ENCODE assay signal across 10 cellular contexts in genomic region chr1:211548321-211549091, GRCh38. TPM values are rescaled to one million over a fixed set of nuclear protein-coding genes. Genes with fewer than 3 reads are reported as not detected.
DNase-seq lines count a peak whose midpoint lies in the region; FAIRE-seq and TF ChIP-seq lines count a peak whose summit lies in the region.
"Had no signal": no experiment of that assay in that cellular context is flagged by ENCODE, and none has a peak within 500 bp of the region (broad histone marks: within the 10 kb centered on the region; RNA-seq: fewer than 3 reads in every experiment).

No MANE protein-coding gene starts in this region.

- no peak overlapping the region for H4K8ac ChIP-seq in mesendoderm (ENCODE audit: low read depth, low read length)

- H3K4me3 ChIP-seq in mesendoderm (ENCODE audit: low read length), result no peak overlapping the region

- no peak overlapping the region for H3K18ac ChIP-seq in mesendoderm (ENCODE audit: low read length)

- peak overlapping the region; percentile 32 for H2BK5ac ChIP-seq in mesendoderm (ENCODE audit: low read length)

- no peaks in the 10 kb centered on the region for H3K27me3 ChIP-seq in mesendoderm (ENCODE audit: insufficient read depth, low read length, poor library complexity)

- peak overlapping the region; percentile 70 for H2AK5ac ChIP-seq in mesendoderm (ENCODE audit: low read length)

- no peak overlapping the region for H3K9ac ChIP-seq in mesendoderm (ENCODE audit: low read length)

- no peaks in the 10 kb centered on the region for H3K79me2 ChIP-seq in mesendoderm (ENCODE audit: control insufficient read depth, insufficient read depth, low read length)

- H3K27ac ChIP-seq in mesendoderm (ENCODE audit: low read depth, low read length), result no peak overlapping the region

- in situ Hi-C loops in G401 (cut with HindIII; ENCODE audit: low sequenced_read_pairs), result no loop called here
- in situ Hi-C loops in GM13977 (cut with MboI; ENCODE audit: low pct_unique_long_range_greater_than_20kb, low sequenced_read_pairs, unreplicated experiment), result no loop called here

- no peaks in the 10 kb centered on the region for H3K36me3 ChIP-seq in mesendoderm (ENCODE audit: control insufficient read depth, insufficient read depth, low read length)

- H3K56ac ChIP-seq in mesendoderm (ENCODE audit: low read length), result peak overlapping the region; percentile 38

- no peak for FAIRE-seq in GM12892 (lab: Jason Lieb, UNC)
- FAIRE-seq: urothelium cell line had no signal

- no CpG with 5 or more reads among the region's 9 CpGs for WGBS in mesendoderm (ENCODE audit: extremely low coverage, insufficient coverage, low lambda C conversion rate)

- no peak overlapping the region for H3K23ac ChIP-seq in mesendoderm (ENCODE audit: low read length)

- TF ChIP-seq CTCF in GM13977 (IDR thresholded peaks at IDR 0.05; ENCODE audit: extremely low read depth, insufficient read depth, missing control alignments), result no peak

- peak; percentile 16 for DNase-seq in stimulated activated CD4-positive, alpha-beta T cell treated with anti-CD3 and anti-CD28 coated beads, Interleukin-12 subunit alpha, Interleukin-12 subunit beta, amount 100 ng/mL, for 4 hours
- DNase-seq in stimulated activated CD4-positive, alpha-beta T cell treated with anti-CD3 and anti-CD28 coated beads, Interleukin-1b, Interleukin-23, amount 100 ng/mL, for 48 hours, result no peak
- DNase-seq in activated T-cell treated with anti-CD3 and anti-CD28 coated beads, Interleukin-2, amount 50 U/mL, for 48 hours, result peak; percentile 39 to 42
- peak; percentile 78 for DNase-seq in mesendoderm
- no peak for DNase-seq in G401 (ENCODE audit: low spot score)
- DNase-seq in SIG-M5 (lab: John Stamatoyannopoulos, UW), result no peak
- no peak for DNase-seq in GM12892 (ENCODE audit: insufficient read length)
- DNase-seq in GM13977 (ENCODE audit: low spot score), result no peak
- DNase-seq: posterior cingulate gyrus had no signal

- no peak overlapping the region for H4K5ac ChIP-seq in mesendoderm (ENCODE audit: low read length)

- no peak overlapping the region for H2BK120ac ChIP-seq in mesendoderm (ENCODE audit: low read depth, low read length)

- H3K4ac ChIP-seq in mesendoderm (ENCODE audit: low read depth, low read length), result no peak overlapping the region

- H2BK15ac ChIP-seq in mesendoderm (replicated peaks; ENCODE audit: low read depth), result no peak overlapping the region

- TF ChIP-seq POLR2A in GM12892 (IDR thresholded peaks at IDR 0.05; ENCODE audit: low read depth, low read length), result no peak

- peaks cover 16% of the 10 kb centered on the region for H3K4me1 ChIP-seq in mesendoderm (ENCODE audit: control insufficient read depth, low read depth, low read length)

- H3K4me2 ChIP-seq in mesendoderm (ENCODE audit: low read length), result no peak overlapping the region

- no peaks in the 10 kb centered on the region for H3K79me1 ChIP-seq in mesendoderm (ENCODE audit: low read length)

RNA-seq across cellular contexts. Expression of gene SLC30A1, which starts 30.5 kb away (rescaled TPM):
- polyA plus RNA-seq in mesendoderm (2013, experiment 1 of 2), result 11.3 TPM
- 10.4 TPM for polyA plus RNA-seq in mesendoderm (2013, experiment 2 of 2)
- total RNA-seq in G401 (2014; rRNA removed; shearing (Covaris generic)), result 14.3 and 16.6 TPM in 2 replicates
- 4.7 TPM for polyA plus RNA-seq in GM12892 (2012; ENCODE audit: missing spikeins)

RNA-seq across cellular contexts. Expression of gene RD3, which starts 56.5 kb away (rescaled TPM):
- polyA plus RNA-seq in mesendoderm (2013, experiment 1 of 2), result 0.08 TPM
- polyA plus RNA-seq in mesendoderm (2013, experiment 2 of 2), result 0.11 TPM
- total RNA-seq in G401 (2014; rRNA removed; shearing (Covaris generic)), result not detected in 2 replicates
- polyA plus RNA-seq in GM12892 (2012; ENCODE audit: missing spikeins), result not detected

Comparison
In these comparisons a context has a peak if more than half of its experiments do, and no peak if none do; other contexts are left out.
1. DNase-seq: peak in stimulated activated CD4-positive, alpha-beta T cell treated with anti-CD3 and anti-CD28 coated beads, Interleukin-12 subunit alpha, Interleukin-12 subunit beta, amount 100 ng/mL, for 4 hours (single experiment), activated T-cell treated with anti-CD3 and anti-CD28 coated beads, Interleukin-2, amount 50 U/mL, for 48 hours (2 of 2) and mesendoderm (single experiment); none in stimulated activated CD4-positive, alpha-beta T cell treated with anti-CD3 and anti-CD28 coated beads, Interleukin-1b, Interleukin-23, amount 100 ng/mL, for 48 hours (single experiment), G401 (single experiment), SIG-M5 (single experiment), GM12892 (single experiment) and GM13977 (single experiment).